Comparison of ENCODE assay signal across 8 cellular contexts in the genomic region with DNA sequence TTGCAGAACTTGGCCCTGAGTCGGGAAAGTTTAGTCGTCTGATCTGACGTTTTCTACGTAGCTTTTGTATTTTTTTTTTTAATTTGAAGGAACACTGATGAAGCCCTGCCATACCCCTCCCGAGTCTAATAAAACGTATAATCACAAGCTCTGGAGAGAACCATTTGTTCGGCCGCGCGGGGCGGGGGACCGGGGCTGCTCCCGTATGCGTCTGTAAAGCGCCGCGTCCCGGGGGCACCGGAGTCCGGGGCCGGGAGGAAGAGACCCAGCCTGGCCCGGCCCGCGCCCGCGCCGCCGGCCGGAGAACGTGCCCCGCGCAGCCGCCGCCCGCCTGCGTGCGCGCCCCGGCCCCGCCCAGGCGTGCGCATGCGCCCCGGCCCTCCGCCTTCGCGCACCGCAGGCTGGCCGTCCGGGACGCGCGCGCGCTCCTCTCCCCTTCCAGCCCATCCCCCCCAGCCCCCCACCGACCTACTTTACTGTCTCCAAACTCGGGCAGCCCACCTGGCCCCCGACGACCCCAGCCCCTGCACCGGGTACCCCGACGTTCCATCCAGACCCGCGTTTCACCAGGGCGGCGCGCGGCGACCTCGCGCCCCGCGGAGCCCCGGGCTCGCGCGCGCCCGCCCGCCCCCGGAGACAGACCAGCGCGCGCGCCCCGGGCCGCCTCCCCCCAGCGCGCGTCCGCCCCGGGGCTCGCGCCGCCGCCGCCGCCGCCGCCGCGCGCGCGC. TPM values are rescaled to one million over a fixed set of nuclear protein-coding genes. Genes with fewer than 3 reads are reported as not detected.
DNase-seq lines count a peak whose midpoint lies in the region; ATAC-seq and TF ChIP-seq lines count a peak whose summit lies in the region.

No MANE protein-coding gene starts in this region.

- CTCF ChIA-PET in CD4-positive, alpha-beta memory T cell (lab: Charles Lee; ENCODE audit: partially characterized antibody), result interaction anchor here (0.7 to 2.1 kb wide), 4 partner anchors 27 to 127 kb away, joined by 3 to 7 read pairs (median 4); no protein-coding TSS in a partner anchor

- H3K36me3 ChIP-seq in CD4-positive, alpha-beta memory T cell (ENCODE audit: insufficient read depth, low read length), result peaks cover 28% of the 10 kb centered on the region
- peaks cover 38% of the 10 kb centered on the region for H3K36me3 ChIP-seq in neuron (ENCODE audit: insufficient read depth, low read length)

- H3K27me3 ChIP-seq in CD4-positive, alpha-beta memory T cell (ENCODE audit: insufficient read depth, low read length), result no peaks in the 10 kb centered on the region
- H3K27me3 ChIP-seq in foreskin keratinocyte (no peaks in the 10 kb centered on the region), neuron (ENCODE audit: insufficient read depth, low read length) (no peaks in the 10 kb centered on the region)

- H3K4me1 ChIP-seq in CD4-positive, alpha-beta memory T cell (ENCODE audit: insufficient read depth, low read length), result peaks cover 37% of the 10 kb centered on the region
- no peaks in the 10 kb centered on the region for H3K4me1 ChIP-seq in foreskin keratinocyte
- H3K4me1 ChIP-seq in neuron (ENCODE audit: insufficient read depth, low read length), result peaks cover 15% of the 10 kb centered on the region

- peak overlapping the region; percentile 93 to 99 (median 97) for H3K27ac Mint-ChIP-seq in CD4-positive, alpha-beta memory T cell

- no peaks in the 10 kb centered on the region for H3K9me3 Mint-ChIP-seq in CD4-positive, alpha-beta memory T cell

- ATAC-seq in GM19463 (IDR thresholded peaks at IDR 0.05; ENCODE audit: unreplicated experiment), result peak; percentile 41
- ATAC-seq in foreskin keratinocyte, result peak; percentile 50

- peak; percentile 60 for TF ChIP-seq POLR2A in Raji (IDR thresholded peaks at IDR 0.05; ENCODE audit: insufficient read depth, low read depth, low read length)

- H3K4me1 Mint-ChIP-seq in CD4-positive, alpha-beta memory T cell, result peaks cover 17 to 43% (median 29%) of the 10 kb centered on the region in 4 donors

- H3K36me3 Mint-ChIP-seq in CD4-positive, alpha-beta memory T cell, result peaks cover 23 to 52% of the 10 kb centered on the region in 2 donors

- intact Hi-C loops in CD4-positive, alpha-beta memory T cell (cut with micrococcal nuclease), result loop anchor here (1.0 to 2.0 kb wide), 4 partner anchors 20 to 125 kb away; partner anchors contain the start of gene FXYD7

- POLR2A ChIA-PET in CD4-positive, alpha-beta memory T cell (lab: Charles Lee; ENCODE audit: partially characterized antibody), result interaction anchor here (0.7 to 7.5 kb wide), 20 partner anchors 9 to 143 kb away, joined by 3 to 95 read pairs (median 7); partner anchors contain the start of genes FXYD5 and FXYD7

- peak overlapping the region; percentile 76 for H3K27ac ChIP-seq in CD4-positive, alpha-beta memory T cell (ENCODE audit: low read depth, low read length)
- H3K27ac ChIP-seq in foreskin keratinocyte (peak overlapping the region; percentile 95), temporal lobe (ENCODE audit: low read depth, low read length) (peak overlapping the region; percentile 89)

- no peaks in the 10 kb centered on the region for H3K27me3 Mint-ChIP-seq in CD4-positive, alpha-beta memory T cell

- H3K4me3 ChIP-seq in CD4-positive, alpha-beta memory T cell (ENCODE audit: low read length in 2 of 2), result peak overlapping the region; percentile 42 to 56
- H3K4me3 ChIP-seq in neuron (ENCODE audit: low read length), result peak overlapping the region; percentile 73

- H3K4me3 Mint-ChIP-seq in CD4-positive, alpha-beta memory T cell, result peak overlapping the region; percentile 93 to 97 (median 96)

- peak; percentile 67 to 87 (median 81) for DNase-seq in CD4-positive, alpha-beta memory T cell
- DNase-seq in HuH-7 (ENCODE audit: low spot score), result peak; percentile 99
- peak; percentile 54 to 78 (median 59) for DNase-seq in activated naive CD4-positive, alpha-beta T cell (lab: John Stamatoyannopoulos, UW)
- peak in 1 of 2 donors; percentile 44 for DNase-seq in foreskin keratinocyte

- H3K9me3 ChIP-seq in CD4-positive, alpha-beta memory T cell (ENCODE audit: control insufficient read depth in 1 of 2, low read length in 2 of 2), result no peaks in the 10 kb centered on the region
- H3K9me3 ChIP-seq in neuron (ENCODE audit: low read length), result no peaks in the 10 kb centered on the region

- peak overlapping the region; percentile 48 for H2AFZ ChIP-seq in neuron (ENCODE audit: low read depth, low read length)

- TF ChIP-seq CTCF in foreskin keratinocyte (conservative IDR thresholded peaks at IDR 0.05), result no peak

RNA-seq across cellular contexts. Expression of gene USF2, which starts 0.8 kb away (rescaled TPM):
- total RNA-seq in CD4-positive, alpha-beta memory T cell, result 100 to 1,000 TPM; 204 to 216 TPM
- polyA plus RNA-seq in CD4-positive, alpha-beta memory T cell, result 1 to 10 TPM; 2.2 to 9.4 TPM
- total RNA-seq in foreskin keratinocyte (54.5 and 59.6 TPM in 2 replicates), temporal lobe (36.6 TPM)
- 81.3 and 89.9 TPM in 2 replicates for polyA plus RNA-seq in foreskin keratinocyte

RNA-seq across cellular contexts. Expression of gene HAMP, which starts 14.3 kb away (rescaled TPM):
- 1 to 10 TPM; 1.2 to 2.7 TPM for total RNA-seq in CD4-positive, alpha-beta memory T cell
- not detected for polyA plus RNA-seq in CD4-positive, alpha-beta memory T cell
- total RNA-seq in foreskin keratinocyte (not detected in 2 replicates), temporal lobe (not detected)
- not detected in 2 replicates for polyA plus RNA-seq in foreskin keratinocyte

RNA-seq across cellular contexts. Expression of gene LSR, which starts 19.2 kb away (rescaled TPM):
- 10 to 100 TPM; 45.8 to 48.9 TPM for total RNA-seq in CD4-positive, alpha-beta memory T cell
- polyA plus RNA-seq in CD4-positive, alpha-beta memory T cell, result 10 to 100 TPM; 76.1 to 91.6 TPM
- total RNA-seq in foreskin keratinocyte (91.3 and 98.0 TPM in 2 replicates), temporal lobe (1.7 TPM)
- polyA plus RNA-seq in foreskin keratinocyte, result 113 and 125 TPM in 2 replicates

RNA-seq across cellular contexts. Expression of gene MAG, which starts 24.0 kb away (rescaled TPM):
- not detected for total RNA-seq in CD4-positive, alpha-beta memory T cell
- not detected for polyA plus RNA-seq in CD4-positive, alpha-beta memory T cell
- not detected in 2 replicates for total RNA-seq in foreskin keratinocyte
- polyA plus RNA-seq in foreskin keratinocyte, result not detected in 2 replicates
- 0.49 TPM for total RNA-seq in temporal lobe

RNA-seq across cellular contexts. Expression of gene FAM187B, which starts 39.4 kb away (rescaled TPM):
- total RNA-seq in CD4-positive, alpha-beta memory T cell, result not detected
- not detected for polyA plus RNA-seq in CD4-positive, alpha-beta memory T cell
- total RNA-seq in foreskin keratinocyte (not detected in 2 replicates), temporal lobe (not detected)
- polyA plus RNA-seq in foreskin keratinocyte, result not detected in 2 replicates

Comparison
In these comparisons a context has a peak if more than half of its experiments do, and no peak if none do; other contexts are left out.
1. RNA of gene LSR, which starts 19.2 kb away (total RNA-seq): 91.3 to 98.0 TPM in foreskin keratinocyte and 45.8 to 48.9 TPM in CD4-positive, alpha-beta memory T cell; 1.7 TPM in temporal lobe (single experiment); every median in the first group is over 10 times any median in the second.
2. Peak in every context shown above with its lines, with median percentiles within 50 percentile points of each other: H3K27ac ChIP-seq.